Comparison of ENCODE assay signal across 18 cellular contexts in the genomic region with DNA sequence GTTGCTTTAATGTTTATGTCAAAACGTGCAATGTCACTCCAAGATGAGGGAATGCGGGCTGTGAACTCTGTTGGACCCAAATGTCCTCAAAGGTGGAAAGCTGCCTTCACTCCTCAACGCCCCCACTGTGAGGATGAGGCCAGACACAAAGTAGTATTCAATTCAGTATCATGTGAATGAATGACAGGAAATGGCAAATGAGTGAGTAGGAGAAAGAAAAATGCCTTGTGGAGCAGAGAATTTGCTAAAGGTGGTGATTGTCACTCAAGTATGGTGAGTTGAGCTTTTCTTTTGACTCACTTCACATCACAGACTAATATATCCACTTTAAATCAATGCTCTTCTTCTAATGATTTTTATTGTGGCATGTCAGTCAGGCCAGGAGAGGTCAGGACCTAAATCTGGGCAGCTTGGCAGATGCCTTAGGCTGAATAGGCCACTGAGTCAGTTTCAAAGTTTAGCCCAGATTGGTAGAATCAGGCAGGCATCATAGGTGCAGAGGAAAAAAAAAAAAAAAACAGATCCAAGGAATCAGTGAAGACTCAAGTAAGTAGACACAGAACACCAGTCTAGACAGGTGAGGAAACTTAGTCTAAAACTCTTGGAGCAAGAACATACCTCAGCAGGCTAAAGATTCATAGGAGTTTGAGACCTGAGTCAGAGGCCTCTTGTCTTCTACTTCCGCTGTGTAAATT. TPM values are rescaled to one million over a fixed set of nuclear protein-coding genes. Genes with fewer than 3 reads are reported as not detected.
A peak's percentile ranks its signal among the peaks of the same experiment; 100 is the strongest.
DNase-seq lines count a peak whose midpoint lies in the region; ATAC-seq and TF ChIP-seq lines count a peak whose summit lies in the region.
"Had no signal": no experiment of that assay in that cellular context is flagged by ENCODE, and none has a peak within 500 bp of the region (broad histone marks: within the 10 kb centered on the region; RNA-seq: fewer than 3 reads in every experiment).

No MANE protein-coding gene starts in this region.

- peaks cover 11% of the 10 kb centered on the region for H3K9me3 Mint-ChIP-seq in CD4-positive, alpha-beta T cell
- H3K9me3 Mint-ChIP-seq in activated B cell treated with CpG ODN at 0.5 μM for 24 hours, result peaks cover 19% of the 10 kb centered on the region

- CTCF ChIA-PET in CD4-positive, alpha-beta T cell (lab: Charles Lee), result interaction anchor here (0.6 to 4.6 kb wide), 4 partner anchors 25 to 776 kb away, joined by 3 to 31 read pairs (median 7); no protein-coding TSS in a partner anchor
- CTCF ChIA-PET in activated B cell treated with CpG ODN at 0.5 μM for 24 hours (lab: Charles Lee), result interaction anchor here (0.7 to 5.5 kb wide), 4 partner anchors 49 to 348 kb away, joined by 3 to 31 read pairs (median 8); a partner anchor contains a TSS

- no peak for DNase-seq in CD4-positive, alpha-beta T cell
- DNase-seq in EL, result peak; percentile 28
- no peak for DNase-seq in activated B cell treated with CpG ODN at 0.5 μM for 24 hours
- peak; percentile 1 for DNase-seq in kidney glomerular epithelial cell (lab: John Stamatoyannopoulos, UW)
- no peak for DNase-seq in occipital lobe (lab: John Stamatoyannopoulos, UW)
- no peak for DNase-seq in NCI-H187 (lab: John Stamatoyannopoulos, UW)
- DNase-seq: aorta; dermis blood vessel endothelial cell; left ventricle myocardium inferior; NCI-H1436; NCI-H510A treated with DMSO at 0.1 percent for 48 hours; right cardiac atrium; stimulated activated CD4-positive, alpha-beta T cell treated with anti-CD3 and anti-CD28 coated beads, Interleukin-2, amount 100 ng/mL, for 24 hours had no signal

- intact Hi-C loops in CD4-positive, alpha-beta T cell (cut with DNase I, micrococcal nuclease), result loop anchor here in 1 of 2 experiments (5.0 kb wide), 2 partner anchors 54 to 594 kb away; a partner anchor contains a TSS
- intact Hi-C loops in activated B cell treated with CpG ODN at 0.5 μM for 24 hours (cut with micrococcal nuclease), result loop anchor here (5.0 kb wide), 1 partner anchor 119 kb away; no protein-coding TSS in a partner anchor

- H3K4me1 Mint-ChIP-seq in CD4-positive, alpha-beta T cell (ENCODE audit: low read depth), result peaks cover 44% of the 10 kb centered on the region
- peaks cover 32% of the 10 kb centered on the region for H3K4me1 Mint-ChIP-seq in activated B cell treated with CpG ODN at 0.5 μM for 24 hours

- H3K27me3 ChIP-seq in CD4-positive, alpha-beta T cell (ENCODE audit: control insufficient read depth, insufficient read depth, low read length), result no peaks in the 10 kb centered on the region
- H3K27me3 ChIP-seq: hepatocyte, vagina had no signal

- ATAC-seq in CD4-positive, alpha-beta T cell (ENCODE audit: poor library complexity), result no peak
- ATAC-seq in activated B cell treated with CpG ODN at 0.5 μM for 24 hours (ENCODE audit: low read depth), result no peak
- no peak for ATAC-seq in HG03159 (IDR thresholded peaks at IDR 0.05; ENCODE audit: unreplicated experiment)
- ATAC-seq: K562, right cardiac atrium had no signal

- H3K27ac Mint-ChIP-seq in CD4-positive, alpha-beta T cell, result peak overlapping the region; percentile 82
- peak overlapping the region; percentile 69 for H3K27ac Mint-ChIP-seq in activated B cell treated with CpG ODN at 0.5 μM for 24 hours

- H3K27ac ChIP-seq in CD4-positive, alpha-beta T cell (ENCODE audit: low read depth, low read length), result no peak overlapping the region
- H3K27ac ChIP-seq: hepatocyte, left ventricle myocardium inferior, vagina had no signal

- TF ChIP-seq CTCF in CD4-positive, alpha-beta T cell (IDR thresholded peaks at IDR 0.05), result no peak
- no peak for TF ChIP-seq CTCF in activated B cell treated with CpG ODN at 0.5 μM for 24 hours (IDR thresholded peaks at IDR 0.05)

- peaks cover 50% of the 10 kb centered on the region for H3K36me3 Mint-ChIP-seq in CD4-positive, alpha-beta T cell (ENCODE audit: low read depth)
- peaks cover 19% of the 10 kb centered on the region for H3K36me3 Mint-ChIP-seq in activated B cell treated with CpG ODN at 0.5 μM for 24 hours (ENCODE audit: low read depth)

- POLR2A ChIA-PET in CD4-positive, alpha-beta T cell (lab: Charles Lee), result interaction anchor here (1.2 to 5.2 kb wide), 5 partner anchors 11 to 315 kb away, joined by 3 to 50 read pairs (median 5); no protein-coding TSS in a partner anchor
- POLR2A ChIA-PET in activated B cell treated with CpG ODN at 0.5 μM for 24 hours (lab: Charles Lee), result interaction anchor here (0.7 kb wide), 2 partner anchors 64 to 334 kb away, joined by 3 to 4 read pairs; no protein-coding TSS in a partner anchor

- peaks cover 12% of the 10 kb centered on the region for H3K9me3 ChIP-seq in CD4-positive, alpha-beta T cell (ENCODE audit: control insufficient read depth, low read length)
- H3K9me3 ChIP-seq: left ventricle myocardium inferior, vagina had no signal

- no peaks in the 10 kb centered on the region for H3K27me3 Mint-ChIP-seq in CD4-positive, alpha-beta T cell
- no peaks in the 10 kb centered on the region for H3K27me3 Mint-ChIP-seq in activated B cell treated with CpG ODN at 0.5 μM for 24 hours

- peak overlapping the region; percentile 8 for H3K4me3 Mint-ChIP-seq in CD4-positive, alpha-beta T cell
- no peak overlapping the region for H3K4me3 Mint-ChIP-seq in activated B cell treated with CpG ODN at 0.5 μM for 24 hours

RNA-seq across cellular contexts. Expression of a gene that starts 8.3 kb away (rescaled TPM):
- total RNA-seq in CD4-positive, alpha-beta T cell, result 10 to 100 TPM; 28.6 to 29.3 TPM
- 6.1 and 7.2 TPM in 2 replicates for total RNA-seq in activated B cell treated with CpG ODN at 0.5 μM for 24 hours
- total RNA-seq in occipital lobe, result 48.0 TPM
- total RNA-seq: G401 had no signal

Comparison
In these comparisons a context has a peak if more than half of its experiments do, and no peak if none do; other contexts are left out.
1. DNase-seq: peak in EL (single experiment) and kidney glomerular epithelial cell (single experiment); none in CD4-positive, alpha-beta T cell (0 of 10), activated B cell treated with CpG ODN at 0.5 μM for 24 hours (single experiment), occipital lobe (single experiment) and NCI-H187 (0 of 2).